ENCODE assay signal across 1 cellular context in genomic region chr12:8678661-8679111, GRCh38.
TF ChIP-seq lines count a peak whose summit lies in the region.

No MANE protein-coding gene starts in this region.

TF ChIP-seq in SK-N-SH treated with all-trans-retinoic acid at 6 μM for 48 hours, 23 proteins besides CTCF, POLR2A, EP300 and RAD21 (continued from another document):
- no peak for TF ChIP-seq TSHZ2 (CRISPR knock-in tag; IDR thresholded peaks at IDR 0.05)
- no peak for TF ChIP-seq ZNF70 (CRISPR knock-in tag; IDR thresholded peaks at IDR 0.05)
- no peak for TF ChIP-seq ZNF565 (CRISPR knock-in tag; conservative IDR thresholded peaks at IDR 0.05; ENCODE audit: low read depth)
- TF ChIP-seq RARB (CRISPR knock-in tag; IDR thresholded peaks at IDR 0.05) = no peak
- no peak for TF ChIP-seq ZFP30 (CRISPR knock-in tag; IDR thresholded peaks at IDR 0.05)
- TF ChIP-seq ZC3H10 (CRISPR knock-in tag; IDR thresholded peaks at IDR 0.05) = no peak
- no peak for TF ChIP-seq ESRRG (CRISPR knock-in tag; IDR thresholded peaks at IDR 0.05)
- no peak for TF ChIP-seq TOX (CRISPR knock-in tag; IDR thresholded peaks at IDR 0.05; ENCODE audit: borderline replicate concordance)
